8 cellular contexts compared by ENCODE assay signal in genomic region chr7:103296901-103297836, GRCh38. TPM values are rescaled to one million over a fixed set of nuclear protein-coding genes. Genes with fewer than 3 reads are reported as not detected.
DNase-seq lines count a peak whose midpoint lies in the region; ATAC-seq and TF ChIP-seq lines count a peak whose summit lies in the region.

PMPCB (plus strand) TSS chr7:103297435; CDS start chr7:103297460, 25 bp downstream.

- H3K9ac ChIP-seq in mucosa of stomach (ENCODE audit: low read length) = peak within 1 kb of the TSS; percentile 85

- POLR2A ChIA-PET in PC-9 (lab: Charles Lee; ENCODE audit: unreplicated experiment) = interaction anchor here (0.6 kb wide), 2 partner anchors 9 to 97 kb away, joined by 4 to 18 read pairs; no protein-coding TSS in a partner anchor

- peak within 1 kb of the TSS; percentile 90 for H3K4me3 Mint-ChIP-seq in activated T-cell treated with anti-CD3 and anti-CD28 coated beads, Interleukin-2, amount 50 U/mL, for 24 hours

- H3K36me3 ChIP-seq in PC-9 (ENCODE audit: low read depth) = peaks cover 23% of the 10 kb centered on the region
- H3K36me3 ChIP-seq in mucosa of stomach (ENCODE audit: control insufficient read depth, insufficient read depth, low read length) = no peaks in the 10 kb centered on the region

- no peaks in the 10 kb centered on the region for H3K9me2 ChIP-seq in PC-9 (ENCODE audit: insufficient read depth)

- H3K9me3 Mint-ChIP-seq in activated T-cell treated with anti-CD3 and anti-CD28 coated beads, Interleukin-2, amount 50 U/mL, for 24 hours = no peaks in the 10 kb centered on the region

- no peaks in the 10 kb centered on the region for H3K9me3 ChIP-seq in PC-9 (ENCODE audit: insufficient read depth, low read depth)
- no peaks in the 10 kb centered on the region for H3K9me3 ChIP-seq in mucosa of stomach (ENCODE audit: control insufficient read depth, low read length)

- H3K27me3 ChIP-seq in PC-9 (ENCODE audit: insufficient read depth, low read depth) (no peaks in the 10 kb centered on the region), mucosa of stomach (ENCODE audit: control insufficient read depth, insufficient read depth, low read length) (no peaks in the 10 kb centered on the region)

- DNase-seq in DMS79 (lab: John Stamatoyannopoulos, UW) = peak; percentile 79
- peak; percentile 93 for DNase-seq in KBM-7
- DNase-seq in PC-9 = peak; percentile 84 to 93
- DNase-seq in activated T-cell treated with anti-CD3 and anti-CD28 coated beads, Interleukin-2, amount 50 U/mL, for 24 hours = peak; percentile 97
- peak; percentile 93 to 96 for DNase-seq in erythroblast (lab: John Stamatoyannopoulos, UW)
- DNase-seq in stimulated activated CD8-positive, alpha-beta memory T cell treated with anti-CD3 and anti-CD28 coated beads, Interleukin-7, amount 100 ng/mL, for 1 hour (ENCODE audit: low read depth in 2 of 2) = peak; percentile 92 to 97

- H3K4me1 Mint-ChIP-seq in activated T-cell treated with anti-CD3 and anti-CD28 coated beads, Interleukin-2, amount 50 U/mL, for 24 hours (ENCODE audit: low read depth) = peaks cover 50% of the 10 kb centered on the region

- TF ChIP-seq CTCF in PC-9 (conservative IDR thresholded peaks at IDR 0.05) = peak; percentile 97

- H3K4me1 ChIP-seq in PC-9 (replicated peaks; ENCODE audit: insufficient read depth) = peaks cover 16% of the 10 kb centered on the region
- peaks cover 11% of the 10 kb centered on the region for H3K4me1 ChIP-seq in mucosa of stomach (ENCODE audit: control insufficient read depth, insufficient read depth, low read length)

- peak within 1 kb of the TSS; percentile 45; the same call in 1 of the 2 replicates for H3K27ac ChIP-seq in PC-9

- peaks cover 44% of the 10 kb centered on the region for H3K36me3 Mint-ChIP-seq in activated T-cell treated with anti-CD3 and anti-CD28 coated beads, Interleukin-2, amount 50 U/mL, for 24 hours (ENCODE audit: low read depth)

- BruUV-seq in PC-9 (replicated peaks; lab: Mats Ljungman, UMichigan) = TSS peak; percentile 76

- peak; percentile 97 for ATAC-seq in GM21717 (IDR thresholded peaks at IDR 0.05; ENCODE audit: unreplicated experiment)

- H3F3A ChIP-seq in PC-9 (ENCODE audit: insufficient read depth, low read depth) = 0 out of 2 replicates have a peak, but pooled peaks cover 2% of the 10 kb centered on the region

- peak within 1 kb of the TSS; percentile 90 for H2AFZ ChIP-seq in PC-9

- H3K79me2 ChIP-seq in PC-9 (ENCODE audit: low read depth) = peaks cover 21% of the 10 kb centered on the region

- H3K27ac Mint-ChIP-seq in activated T-cell treated with anti-CD3 and anti-CD28 coated beads, Interleukin-2, amount 50 U/mL, for 24 hours = peak within 1 kb of the TSS; percentile 93

- intact Hi-C loops in PC-9 (cut with micrococcal nuclease; ENCODE audit: unreplicated experiment) = loop anchor here (1.0 to 10.0 kb wide), 4 partner anchors 47 to 202 kb away; partner anchors contain the start of genes DNAJC2 and NAPEPLD

- CTCF ChIA-PET in PC-9 (lab: Charles Lee) = no interaction called here

- no peaks in the 10 kb centered on the region for H3K27me3 Mint-ChIP-seq in activated T-cell treated with anti-CD3 and anti-CD28 coated beads, Interleukin-2, amount 50 U/mL, for 24 hours

- H3K4me3 ChIP-seq in PC-9 = peak within 1 kb of the TSS; percentile 89
- peak within 1 kb of the TSS; percentile 60 for H3K4me3 ChIP-seq in mucosa of stomach (ENCODE audit: low read length)

- in situ Hi-C loops in KBM-7 (cut with MboI; ENCODE audit: low pct_unique_long_range_greater_than_20kb, low sequenced_read_pairs) = no loop called here

- peak within 1 kb of the TSS; percentile 86 for H3K4me2 ChIP-seq in PC-9

- H4K20me1 ChIP-seq in PC-9 (ENCODE audit: insufficient read depth) = peaks cover 5% of the 10 kb centered on the region; the same call in 1 of the 2 replicates

- peak; percentile 78 for TF ChIP-seq POLR2A in erythroblast (IDR thresholded peaks at IDR 0.05; ENCODE audit: low read length)

RNA-seq across cellular contexts. Expression of gene PMPCB, which starts in this region (rescaled TPM):
- 72.2 and 78.1 TPM in 2 replicates for total RNA-seq in PC-9 (2021)

Comparison
In these comparisons a context has a peak if more than half of its experiments do, and no peak if none do; other contexts are left out.
1. Peak in every context shown above with its lines: DNase-seq, ATAC-seq, H3K4me3 ChIP-seq and H3K27ac ChIP-seq.